1 cellular context compared by ENCODE assay signal in the genomic region with DNA sequence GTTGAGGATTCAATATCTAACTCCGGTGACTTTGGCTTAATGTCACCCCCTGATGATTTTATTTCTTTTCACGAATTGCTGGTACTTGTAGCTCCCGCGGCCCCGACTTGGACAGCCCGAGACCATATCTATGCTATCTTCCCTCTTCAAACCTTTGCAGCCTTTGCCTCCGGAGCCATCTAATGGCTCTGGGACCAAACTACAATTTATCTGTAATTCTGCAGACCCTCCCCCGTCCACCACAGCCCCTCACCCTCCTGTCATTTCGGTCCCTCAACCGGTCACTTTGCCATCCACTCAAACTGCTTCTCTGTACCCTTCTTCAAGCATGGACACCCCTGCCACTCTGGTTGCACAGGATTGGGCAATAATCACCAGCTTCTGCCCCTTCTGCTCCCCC.
TF ChIP-seq lines count a peak whose summit lies in the region.

No MANE protein-coding gene starts in this region.

TF ChIP-seq in GM23338, 12 proteins besides CTCF, POLR2A, EP300 and RAD21 (continued from another document):
- TF ChIP-seq REST (IDR thresholded peaks at IDR 0.05; ENCODE audit: unreplicated experiment) (no peak), EZH2 (IDR thresholded peaks at IDR 0.05; ENCODE audit: low read depth, unreplicated experiment) (no peak), POLR2AphosphoS5 (IDR thresholded peaks at IDR 0.05; ENCODE audit: low read depth) (no peak), ZNF114 (CRISPR knock-in tag; IDR thresholded peaks at IDR 0.05) (no peak)
